In the genomic region with DNA sequence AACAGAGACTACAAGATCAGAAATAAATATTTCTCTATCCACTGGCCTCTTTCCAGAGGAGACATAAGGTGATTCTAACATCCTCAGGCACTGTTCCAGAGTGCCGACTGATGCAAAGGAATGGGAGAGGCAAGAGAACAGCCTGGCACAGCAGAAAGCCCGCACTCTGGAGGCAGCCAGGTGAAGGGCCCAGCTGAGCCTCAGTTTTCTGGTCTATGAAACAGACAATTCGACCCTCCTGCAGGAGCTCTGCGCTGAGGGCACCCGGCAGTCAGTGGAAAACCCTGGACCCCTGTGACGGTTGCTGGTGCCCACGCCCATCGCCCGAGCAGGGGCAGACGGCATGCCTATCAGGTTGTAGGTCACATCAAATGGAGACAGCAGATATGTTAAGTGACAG, we compare ENCODE assay signal across 19 cellular contexts.
DNase-seq lines count a peak whose midpoint lies in the region; TF ChIP-seq lines count a peak whose summit lies in the region.
"Had no signal": no experiment of that assay in that cellular context is flagged by ENCODE, and none has a peak within 500 bp of the region (broad histone marks: within the 10 kb centered on the region; RNA-seq: fewer than 3 reads in every experiment).

No MANE protein-coding gene starts in this region.

- H3K27me3 ChIP-seq in HUES48 (ENCODE audit: control insufficient read depth, insufficient read depth, low read length): no peaks in the 10 kb centered on the region
- no peaks in the 10 kb centered on the region for H3K27me3 ChIP-seq in hepatocyte
- no peaks in the 10 kb centered on the region for H3K27me3 ChIP-seq in prostate gland (replicated peaks; ENCODE audit: insufficient read depth)
- H3K27me3 ChIP-seq: dorsolateral prefrontal cortex, spleen had no signal

- intact Hi-C loops in prostate gland (cut with DNase I): no loop called here

- TF ChIP-seq CTCF in hepatocyte (IDR thresholded peaks at IDR 0.05; ENCODE audit: poor library complexity): no peak
- no peak for TF ChIP-seq CTCF in prostate gland (IDR thresholded peaks at IDR 0.05)

- no peak overlapping the region for H3K4me3 ChIP-seq in HUES48 (ENCODE audit: low read depth, low read length)
- no peak overlapping the region for H3K4me3 ChIP-seq in hepatocyte
- H3K4me3 ChIP-seq in prostate gland: no peak overlapping the region
- H3K4me3 ChIP-seq: dorsolateral prefrontal cortex, HAP-1, spleen had no signal

- WGBS in hepatocyte (ENCODE audit: low lambda C conversion rate, missing lambda C conversion rate): 89% methylated on average over 10 of the region's 10 CpGs
- 84% methylated on average over 10 of the region's 10 CpGs for WGBS in prostate gland

- no peak overlapping the region for H2AFZ ChIP-seq in hepatocyte

- H3K79me2 ChIP-seq in hepatocyte: peaks cover 4% of the 10 kb centered on the region

- H4K20me1 ChIP-seq in hepatocyte (ENCODE audit: insufficient read depth, poor library complexity, severe bottlenecking): no peaks in the 10 kb centered on the region

- peak; percentile 62 for DNase-seq in NCI-H2029 (lab: John Stamatoyannopoulos, UW)
- no peak for DNase-seq in NCI-H2029 treated with DMSO at 0.1 percent for 48 hours (lab: John Stamatoyannopoulos, UW)
- peak; percentile 29 for DNase-seq in ecto neural progenitor cell (ENCODE audit: low spot score)
- peak; percentile 7 for DNase-seq in stimulated activated CD8-positive, alpha-beta memory T cell treated with anti-CD3 and anti-CD28 coated beads, Interleukin-4, amount 100 ng/mL, for 48 hours
- DNase-seq in hepatocyte (ENCODE audit: low spot score): no peak
- no peak for DNase-seq in prostate gland (ENCODE audit: low spot score)
- no peak for DNase-seq in activated gamma-delta T cell (lab: John Stamatoyannopoulos, UW)
- DNase-seq: activated CD4-positive, alpha-beta T cell treated with anti-CD3 and anti-CD28 coated beads for 1 hour; activated naive CD8-positive, alpha-beta T cell treated with anti-CD3 and anti-CD28 coated beads, Interleukin-2, amount 50 U/mL, for 24 hours; activated T-cell treated with anti-CD3 and anti-CD28 coated beads, Interleukin-2, amount 50 U/mL, for 1 hour; AML-193; DMS79; NCI-H1105 treated with DMSO at 0.1 percent for 48 hours; spleen; T-helper 17 cell had no signal

- no peak overlapping the region for H3K9ac ChIP-seq in HUES48 (ENCODE audit: low read depth, low read length)

- H3K4me1 ChIP-seq in HUES48 (ENCODE audit: control insufficient read depth, insufficient read depth, low read length) (peaks cover 11% of the 10 kb centered on the region), hepatocyte (ENCODE audit: insufficient read depth) (peaks cover 18% of the 10 kb centered on the region), prostate gland (replicated peaks) (peaks cover 3% of the 10 kb centered on the region)

- TF ChIP-seq POLR2A in prostate gland (IDR thresholded peaks at IDR 0.05): no peak

- H3K4me2 ChIP-seq in hepatocyte: no peak overlapping the region

- H3K27ac ChIP-seq in HUES48 (ENCODE audit: low read depth, low read length) (peak overlapping the region; percentile 28), hepatocyte (no peak overlapping the region), prostate gland (no peak overlapping the region)
- H3K27ac ChIP-seq: epithelial cell of prostate, spleen had no signal

- H3K36me3 ChIP-seq in HUES48 (ENCODE audit: control insufficient read depth, insufficient read depth, low read length) (peaks cover 8% of the 10 kb centered on the region; the same call in 1 of the 2 replicates), hepatocyte (replicated peaks; ENCODE audit: insufficient read depth, low read depth) (no peaks in the 10 kb centered on the region), prostate gland (no peaks in the 10 kb centered on the region)

- H3K9me2 ChIP-seq in hepatocyte (replicated peaks; ENCODE audit: insufficient read depth): no peaks in the 10 kb centered on the region

- H3K9me3 ChIP-seq in HUES48 (ENCODE audit: control insufficient read depth, insufficient read depth, low read length) (no peaks in the 10 kb centered on the region), hepatocyte (ENCODE audit: low read depth) (no peaks in the 10 kb centered on the region), prostate gland (no peaks in the 10 kb centered on the region)
- H3K9me3 ChIP-seq: HAP-1, spleen had no signal

Comparison
In these comparisons a context has a peak if more than half of its experiments do, and no peak if none do; other contexts are left out.
1. DNase-seq: peak in NCI-H2029 (single experiment), ecto neural progenitor cell (single experiment) and stimulated activated CD8-positive, alpha-beta memory T cell treated with anti-CD3 and anti-CD28 coated beads, Interleukin-4, amount 100 ng/mL, for 48 hours (single experiment); none in NCI-H2029 treated with DMSO at 0.1 percent for 48 hours (single experiment), hepatocyte (single experiment), prostate gland (single experiment) and activated gamma-delta T cell (single experiment).